18 cellular contexts compared by ENCODE assay signal in genomic region chr17:39709998-39710964, GRCh38. TPM values are rescaled to one million over a fixed set of nuclear protein-coding genes. Genes with fewer than 3 reads are reported as not detected.
DNase-seq lines count a peak whose midpoint lies in the region; ATAC-seq and TF ChIP-seq lines count a peak whose summit lies in the region.
"Had no signal": no experiment of that assay in that cellular context is flagged by ENCODE, and none has a peak within 500 bp of the region (broad histone marks: within the 10 kb centered on the region; RNA-seq: fewer than 3 reads in every experiment).

No MANE protein-coding gene starts in this region.

- no peak for TF ChIP-seq CTCF in osteoblast (IDR thresholded peaks at IDR 0.05; ENCODE audit: extremely low read depth, low read depth, low read length)

- peaks cover 20% of the 10 kb centered on the region in 2 donors for H3K4me1 Mint-ChIP-seq in effector memory CD8-positive, alpha-beta T cell (ENCODE audit: low read depth in 2 of 2)
- H3K4me1 Mint-ChIP-seq in CD4-positive, alpha-beta memory T cell, result peaks cover 8 to 32% (median 13%) of the 10 kb centered on the region in 4 donors

- peak overlapping the region; percentile 92 for H3K4me2 ChIP-seq in BLaER1
- no peak overlapping the region for H3K4me2 ChIP-seq in osteoblast (ENCODE audit: insufficient read depth, low read length)

- H2AFZ ChIP-seq in osteoblast (ENCODE audit: low read length), result no peak overlapping the region
- H2AFZ ChIP-seq: GM23248 had no signal

- H3K9ac ChIP-seq in BLaER1, result peak overlapping the region; percentile 62
- H3K9ac ChIP-seq: GM23248 had no signal

- ATAC-seq in effector memory CD8-positive, alpha-beta T cell (replicated peaks), result no peak
- ATAC-seq: GM12878, HCT116 had no signal

- H3K27ac ChIP-seq in BLaER1, result peak overlapping the region; percentile 77
- no peak overlapping the region for H3K27ac ChIP-seq in osteoblast (ENCODE audit: low read depth, low read length)
- no peak overlapping the region for H3K27ac ChIP-seq in CD4-positive, alpha-beta memory T cell (ENCODE audit: low read depth, low read length)
- H3K27ac ChIP-seq: GM23248 had no signal

- no peaks in the 10 kb centered on the region for H4K20me1 ChIP-seq in BLaER1
- peaks cover 18% of the 10 kb centered on the region for H4K20me1 ChIP-seq in osteoblast (ENCODE audit: insufficient read depth, low read length)

- peaks cover 14% of the 10 kb centered on the region for H3K79me2 ChIP-seq in osteoblast (ENCODE audit: insufficient read depth, low read length)

- H3K4me1 ChIP-seq in BLaER1 (peaks cover 78% of the 10 kb centered on the region), osteoblast (ENCODE audit: insufficient read depth, low read length) (no peaks in the 10 kb centered on the region)
- peaks cover 20% of the 10 kb centered on the region for H3K4me1 ChIP-seq in CD4-positive, alpha-beta memory T cell (ENCODE audit: insufficient read depth, low read length)

- H3K4me3 ChIP-seq in BLaER1, result peak overlapping the region; percentile 32; the same call in 1 of the 2 replicates
- no peak overlapping the region for H3K4me3 ChIP-seq in osteoblast (ENCODE audit: insufficient read depth, low read length)
- H3K4me3 ChIP-seq in CD4-positive, alpha-beta memory T cell (ENCODE audit: low read length in 2 of 2), result no peak overlapping the region
- H3K4me3 ChIP-seq: GM12878, GM23248 had no signal

- intact Hi-C loops in CD4-positive, alpha-beta memory T cell (cut with micrococcal nuclease), result no loop called here

- H3K27ac Mint-ChIP-seq in effector memory CD8-positive, alpha-beta T cell, result peak overlapping the region; percentile 62 to 88
- no peak overlapping the region for H3K27ac Mint-ChIP-seq in CD4-positive, alpha-beta memory T cell
- H3K27ac Mint-ChIP-seq: CD4-positive, CD25-positive, alpha-beta regulatory T cell had no signal

- H3K4me3 Mint-ChIP-seq in effector memory CD8-positive, alpha-beta T cell, result peak overlapping the region; percentile 56 to 61
- no peak overlapping the region for H3K4me3 Mint-ChIP-seq in CD4-positive, alpha-beta memory T cell
- H3K4me3 Mint-ChIP-seq: CD4-positive, CD25-positive, alpha-beta regulatory T cell had no signal

- CTCF ChIA-PET in CD4-positive, alpha-beta memory T cell (lab: Charles Lee; ENCODE audit: partially characterized antibody), result interaction anchor here (0.9 to 1.4 kb wide), 3 partner anchors 19 to 88 kb away, joined by 3 to 6 read pairs (median 3); no protein-coding TSS in a partner anchor

- H3K9me3 ChIP-seq in BLaER1 (no peaks in the 10 kb centered on the region), osteoblast (ENCODE audit: low read depth, low read length) (no peaks in the 10 kb centered on the region)
- H3K9me3 ChIP-seq in CD4-positive, alpha-beta memory T cell (ENCODE audit: control insufficient read depth in 1 of 2, low read length in 2 of 2), result no peaks in the 10 kb centered on the region

- H3K36me3 ChIP-seq in BLaER1, result no peaks in the 10 kb centered on the region
- peaks cover 45% of the 10 kb centered on the region for H3K36me3 ChIP-seq in osteoblast (ENCODE audit: insufficient read depth, low read length)
- H3K36me3 ChIP-seq in CD4-positive, alpha-beta memory T cell (ENCODE audit: insufficient read depth, low read length), result no peaks in the 10 kb centered on the region

- DNase-seq in NCI-H1694 (lab: John Stamatoyannopoulos, UW), result peak; percentile 51
- no peak for DNase-seq in effector memory CD8-positive, alpha-beta T cell
- DNase-seq in osteoblast (ENCODE audit: insufficient read length, low spot score, missing footprints), result peak; percentile 64
- DNase-seq in CD4-positive, alpha-beta memory T cell, result no peak
- DNase-seq in NCI-H526 (lab: John Stamatoyannopoulos, UW), result no peak
- no peak for DNase-seq in NCI-H1436 (lab: John Stamatoyannopoulos, UW)
- DNase-seq: CD4-positive, CD25-positive, alpha-beta regulatory T cell; DND-41; GM23248; KBM-7; MV-4-11; NCI-H1417; NCI-H2081; SHP77 treated with DMSO at 0.1 percent for 48 hours had no signal

- H3K27me3 Mint-ChIP-seq in effector memory CD8-positive, alpha-beta T cell, result no peaks in the 10 kb centered on the region
- H3K27me3 Mint-ChIP-seq in CD4-positive, alpha-beta memory T cell, result no peaks in the 10 kb centered on the region

- no peaks in the 10 kb centered on the region for H3K9me3 Mint-ChIP-seq in effector memory CD8-positive, alpha-beta T cell
- H3K9me3 Mint-ChIP-seq in CD4-positive, alpha-beta memory T cell, result no peaks in the 10 kb centered on the region
- H3K9me3 Mint-ChIP-seq: CD4-positive, CD25-positive, alpha-beta regulatory T cell had no signal

- no peaks in the 10 kb centered on the region for H3K36me3 Mint-ChIP-seq in effector memory CD8-positive, alpha-beta T cell (ENCODE audit: insufficient read depth)
- no peaks in the 10 kb centered on the region for H3K36me3 Mint-ChIP-seq in CD4-positive, alpha-beta memory T cell
- H3K36me3 Mint-ChIP-seq: CD4-positive, CD25-positive, alpha-beta regulatory T cell had no signal

- POLR2A ChIA-PET in CD4-positive, alpha-beta memory T cell (lab: Charles Lee; ENCODE audit: partially characterized antibody), result no interaction called here

- H3K27me3 ChIP-seq in BLaER1 (no peaks in the 10 kb centered on the region), osteoblast (ENCODE audit: insufficient read depth, low read length) (no peaks in the 10 kb centered on the region)
- no peaks in the 10 kb centered on the region for H3K27me3 ChIP-seq in CD4-positive, alpha-beta memory T cell (ENCODE audit: insufficient read depth, low read length)

RNA-seq across cellular contexts. Expression of gene ERBB2, which starts 10.4 kb away (rescaled TPM):
- total RNA-seq in osteoblast, result 40.4 and 44.2 TPM in 2 replicates
- total RNA-seq in CD4-positive, alpha-beta memory T cell, result 1 to 10 TPM; 4.1 to 4.5 TPM
- polyA plus RNA-seq in CD4-positive, alpha-beta memory T cell, result under 1 TPM in 1 of 2 donors, not detected in 1; 0.55 TPM

RNA-seq across cellular contexts. Expression of gene MIEN1, which starts 20.1 kb away (rescaled TPM):
- 14.8 and 16.5 TPM in 2 replicates for total RNA-seq in osteoblast
- 10 to 100 TPM; 35.8 TPM for total RNA-seq in CD4-positive, alpha-beta memory T cell
- 10 to 100 TPM; 90.8 to 96.6 TPM for polyA plus RNA-seq in CD4-positive, alpha-beta memory T cell

RNA-seq across cellular contexts. Expression of gene PGAP3, which starts 22.4 kb away (rescaled TPM):
- 10.3 and 10.9 TPM in 2 replicates for total RNA-seq in osteoblast
- total RNA-seq in CD4-positive, alpha-beta memory T cell, result 10 to 100 TPM; 29.6 to 30.5 TPM
- 10 to 100 TPM; 22.1 to 26.5 TPM for polyA plus RNA-seq in CD4-positive, alpha-beta memory T cell

RNA-seq across cellular contexts. Expression of gene GRB7, which starts 27.5 kb away (rescaled TPM):
- under 0.01 and 0.29 TPM in 2 replicates for total RNA-seq in osteoblast
- not detected for total RNA-seq in CD4-positive, alpha-beta memory T cell
- not detected for polyA plus RNA-seq in CD4-positive, alpha-beta memory T cell
- total RNA-seq: CD4-positive, CD25-positive, alpha-beta regulatory T cell; GM23248 had no signal
- polyA plus RNA-seq: CD4-positive, CD25-positive, alpha-beta regulatory T cell; GM23248 had no signal

RNA-seq across cellular contexts. Expression of gene PNMT, which starts 42.0 kb away (rescaled TPM):
- total RNA-seq in osteoblast, result not detected in 2 replicates
- under 1 TPM in 1 of 2 experiments, not detected in 1; 0.55 TPM for total RNA-seq in CD4-positive, alpha-beta memory T cell
- not detected for polyA plus RNA-seq in CD4-positive, alpha-beta memory T cell
- total RNA-seq: GM12878, GM23248, OCI-LY7 had no signal
- polyA plus RNA-seq: CD4-positive, CD25-positive, alpha-beta regulatory T cell; GM12878; GM23248 had no signal

Comparison
In these comparisons a context has a peak if more than half of its experiments do, and no peak if none do; other contexts are left out.
1. DNase-seq: peak in NCI-H1694 (single experiment) and osteoblast (single experiment); none in effector memory CD8-positive, alpha-beta T cell (0 of 3), CD4-positive, alpha-beta memory T cell (0 of 5), NCI-H526 (0 of 2) and NCI-H1436 (single experiment).
2. H3K27ac Mint-ChIP-seq: peak in effector memory CD8-positive, alpha-beta T cell (2 of 2); none in CD4-positive, alpha-beta memory T cell (0 of 7).
3. H3K4me3 Mint-ChIP-seq: peak in effector memory CD8-positive, alpha-beta T cell (2 of 2); none in CD4-positive, alpha-beta memory T cell (0 of 8).